27 cellular contexts compared by ENCODE assay signal in the genomic region with DNA sequence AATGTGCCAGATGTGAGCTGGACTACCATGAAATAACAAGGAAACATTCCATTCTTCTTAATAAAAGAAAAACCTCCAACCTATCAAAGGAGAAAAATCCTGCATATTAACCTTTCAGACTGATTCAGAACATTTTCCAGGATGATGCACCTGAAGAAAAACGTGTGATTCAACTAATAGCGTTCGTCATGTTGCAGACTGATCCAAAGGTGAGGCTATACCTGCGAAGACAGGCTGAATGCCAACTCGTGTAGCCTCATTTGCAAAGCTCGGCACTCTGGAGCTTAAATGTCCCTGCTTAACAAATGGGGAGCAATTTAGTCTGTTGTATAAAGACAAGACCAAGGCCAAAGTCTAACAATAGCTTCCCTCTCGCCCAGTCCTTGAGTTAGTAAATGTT.
"Had no signal": no experiment of that assay in that cellular context is flagged by ENCODE, and none has a peak within 500 bp of the region (broad histone marks: within the 10 kb centered on the region; RNA-seq: fewer than 3 reads in every experiment).

No MANE protein-coding gene starts in this region.

- H3K36me3 ChIP-seq: MG63, Peyer's patch had no signal

- H3K9me3 ChIP-seq: MG63, Peyer's patch had no signal

- H3K9ac ChIP-seq: KMS-11 had no signal

- H3K4me3 Mint-ChIP-seq: activated CD4-positive, alpha-beta memory T cell treated with anti-CD3 and anti-CD28 coated beads, Interleukin-2, amount 10 ng/mL, durations not matched to agents 7 days and 5 days; activated CD4-positive, alpha-beta T cell treated with anti-CD3 and anti-CD28 coated beads, Interleukin-2, amount 10 ng/mL, durations not matched to agents 7 days and 5 days; activated naive CD4-positive, alpha-beta T cell treated with anti-CD3 and anti-CD28 coated beads for 36 hours; activated naive CD8-positive, alpha-beta T cell; activated T-helper 17 cell treated with anti-CD3 and anti-CD28 coated beads, Interleukin-2, amount 50 U/mL, for 72 hours; brain; T-helper 17 cell had no signal

- H3K36me3 Mint-ChIP-seq: activated naive CD8-positive, alpha-beta T cell; brain had no signal

- H3K9me3 Mint-ChIP-seq: activated CD4-positive, alpha-beta memory T cell treated with anti-CD3 and anti-CD28 coated beads, Interleukin-2, amount 10 ng/mL, durations not matched to agents 7 days and 5 days; activated CD4-positive, alpha-beta T cell treated with anti-CD3 and anti-CD28 coated beads, Interleukin-2, amount 10 ng/mL, durations not matched to agents 7 days and 5 days; activated naive CD4-positive, alpha-beta T cell treated with anti-CD3 and anti-CD28 coated beads for 36 hours; activated T-helper 17 cell treated with anti-CD3 and anti-CD28 coated beads, Interleukin-2, amount 50 U/mL, for 72 hours had no signal

- ATAC-seq: activated T-helper 17 cell treated with anti-CD3 and anti-CD28 coated beads, Interleukin-2, amount 50 U/mL, for 72 hours; T-helper 17 cell had no signal

- H3K27me3 ChIP-seq: MG63, Peyer's patch had no signal

- DNase-seq: activated CD4-positive, alpha-beta memory T cell treated with anti-CD3 and anti-CD28 coated beads, Interleukin-2, amount 10 ng/mL, durations not matched to agents 7 days and 5 days; activated CD4-positive, alpha-beta T cell treated with anti-CD3 and anti-CD28 coated beads, Interleukin-2, amount 10 ng/mL, durations not matched to agents 7 days and 5 days; activated CD4-positive, CD25-positive, alpha-beta regulatory T cell; activated gamma-delta T cell; activated naive CD4-positive, alpha-beta T cell treated with anti-CD3 and anti-CD28 coated beads for 36 hours; activated T-cell treated with anti-CD3 and anti-CD28 coated beads for 4 hours; activated T-cell treated with anti-CD3 and anti-CD28 coated beads, Interleukin-2, amount 50 U/mL, for 48 hours; amygdala; MG63; MV-4-11; NCI-H1092 treated with DMSO at 0.1 percent for 48 hours; NCI-H1417 treated with DMSO at 0.1 percent for 48 hours; NCI-H1694; NCI-H2029; NCI-H345; NCI-H510A; NCI-H526 treated with DMSO at 0.1 percent for 48 hours; SIG-M5; T-helper 17 cell; T1000 had no signal

- H3K4me1 Mint-ChIP-seq: activated CD4-positive, alpha-beta memory T cell treated with anti-CD3 and anti-CD28 coated beads, Interleukin-2, amount 10 ng/mL, durations not matched to agents 7 days and 5 days; activated CD4-positive, alpha-beta T cell treated with anti-CD3 and anti-CD28 coated beads, Interleukin-2, amount 10 ng/mL, durations not matched to agents 7 days and 5 days; activated T-helper 17 cell treated with anti-CD3 and anti-CD28 coated beads, Interleukin-2, amount 50 U/mL, for 72 hours; T-helper 17 cell had no signal

- FAIRE-seq: astrocyte, TTC549 had no signal

- H3K4me3 ChIP-seq: MG63, Peyer's patch had no signal

- H3K4me2 ChIP-seq: KMS-11 had no signal

- H3K27ac Mint-ChIP-seq: activated CD4-positive, alpha-beta memory T cell treated with anti-CD3 and anti-CD28 coated beads, Interleukin-2, amount 10 ng/mL, durations not matched to agents 7 days and 5 days; activated CD4-positive, alpha-beta T cell treated with anti-CD3 and anti-CD28 coated beads, Interleukin-2, amount 10 ng/mL, durations not matched to agents 7 days and 5 days; activated naive CD4-positive, alpha-beta T cell treated with anti-CD3 and anti-CD28 coated beads for 36 hours; activated naive CD8-positive, alpha-beta T cell; activated T-helper 17 cell treated with anti-CD3 and anti-CD28 coated beads, Interleukin-2, amount 50 U/mL, for 72 hours; brain; T-helper 17 cell had no signal

- H3K4me1 ChIP-seq: Peyer's patch had no signal

- H3K27ac ChIP-seq: KMS-11, Peyer's patch had no signal
